Comparison of ENCODE assay signal across 8 cellular contexts in genomic region chr1:224113545-224113917, GRCh38. TPM values are rescaled to one million over a fixed set of nuclear protein-coding genes. Genes with fewer than 3 reads are reported as not detected.
DNase-seq lines count a peak whose midpoint lies in the region; ATAC-seq and TF ChIP-seq lines count a peak whose summit lies in the region.

No MANE protein-coding gene starts in this region.

- ATAC-seq in gastroesophageal sphincter (no peak), GM18861 (IDR thresholded peaks at IDR 0.05; ENCODE audit: unreplicated experiment) (no peak), GM21423 (IDR thresholded peaks at IDR 0.05; ENCODE audit: unreplicated experiment) (no peak)

- DNase-seq in activated CD4-positive, alpha-beta T cell treated with anti-CD3 and anti-CD28 coated beads, Interleukin-2, amount 10 ng/mL, durations not matched to agents 24 days and 14 days = no peak
- no peak for DNase-seq in activated CD4-positive, alpha-beta T cell treated with anti-CD3 and anti-CD28 coated beads, Interleukin-2, amount 50 U/mL, for 4 hours
- DNase-seq in SJCRH30 (no peak), NCI-H2196 treated with DMSO at 0.1 percent for 48 hours (lab: John Stamatoyannopoulos, UW; ENCODE audit: unreplicated experiment) (no peak)

- peak overlapping the region; percentile 83 for H3K27ac ChIP-seq in SJCRH30
- peak overlapping the region; percentile 69 to 91 (median 90) for H3K27ac ChIP-seq in gastroesophageal sphincter
- peak overlapping the region; percentile 91 for H3K27ac ChIP-seq in subcutaneous abdominal adipose tissue (ENCODE audit: low read depth, low read length)

- H3K9me3 ChIP-seq in SJCRH30 (replicated peaks) (no peaks in the 10 kb centered on the region), gastroesophageal sphincter (no peaks in the 10 kb centered on the region), subcutaneous abdominal adipose tissue (ENCODE audit: control insufficient read depth in 5 of 5, low read length in 5 of 5) (no peaks in the 10 kb centered on the region)

- no peaks in the 10 kb centered on the region for H3K36me3 Mint-ChIP-seq in activated CD4-positive, alpha-beta T cell treated with anti-CD3 and anti-CD28 coated beads, Interleukin-2, amount 10 ng/mL, durations not matched to agents 24 days and 14 days (ENCODE audit: low read depth)

- no peak for TF ChIP-seq EP300 in gastroesophageal sphincter (IDR thresholded peaks at IDR 0.05)

- intact Hi-C loops in activated CD4-positive, alpha-beta T cell treated with anti-CD3 and anti-CD28 coated beads, Interleukin-2, amount 10 ng/mL, durations not matched to agents 24 days and 14 days (cut with micrococcal nuclease) = loop anchor here (5.0 kb wide), 3 partner anchors 54 to 416 kb away; partner anchors contain the start of gene TP53BP2

- H3K36me3 ChIP-seq in SJCRH30 (no peaks in the 10 kb centered on the region), gastroesophageal sphincter (no peaks in the 10 kb centered on the region), subcutaneous abdominal adipose tissue (ENCODE audit: control insufficient read depth in 5 of 5, insufficient read depth in 5 of 5, low read length in 5 of 5) (no peaks in the 10 kb centered on the region)

- peak overlapping the region in 4 of 5 donors; percentile 40 to 98 (median 95) for H3K9ac ChIP-seq in subcutaneous abdominal adipose tissue (ENCODE audit: low read length in 5 of 5)

- no peak for TF ChIP-seq POLR2A in gastroesophageal sphincter (IDR thresholded peaks at IDR 0.05)

- peaks cover 23% of the 10 kb centered on the region for H3K4me1 Mint-ChIP-seq in activated CD4-positive, alpha-beta T cell treated with anti-CD3 and anti-CD28 coated beads, Interleukin-2, amount 10 ng/mL, durations not matched to agents 24 days and 14 days

- H3K9me3 Mint-ChIP-seq in activated CD4-positive, alpha-beta T cell treated with anti-CD3 and anti-CD28 coated beads, Interleukin-2, amount 10 ng/mL, durations not matched to agents 24 days and 14 days = no peaks in the 10 kb centered on the region

- 38 to 79% methylated on average over 2 of the region's 2 CpGs for WGBS in gastroesophageal sphincter (ENCODE audit: low coverage in 1 of 2), 2 donors

- H3K4me3 ChIP-seq in SJCRH30 = peak overlapping the region; percentile 99
- peak overlapping the region; percentile 66 to 75 for H3K4me3 ChIP-seq in gastroesophageal sphincter
- peak overlapping the region; percentile 81 to 92 (median 89) for H3K4me3 ChIP-seq in subcutaneous abdominal adipose tissue (ENCODE audit: low read depth in 1 of 5, low read length in 5 of 5)

- H3K4me3 Mint-ChIP-seq in activated CD4-positive, alpha-beta T cell treated with anti-CD3 and anti-CD28 coated beads, Interleukin-2, amount 10 ng/mL, durations not matched to agents 24 days and 14 days = peak overlapping the region; percentile 88

- peak overlapping the region; percentile 84 for H3K27ac Mint-ChIP-seq in activated CD4-positive, alpha-beta T cell treated with anti-CD3 and anti-CD28 coated beads, Interleukin-2, amount 10 ng/mL, durations not matched to agents 24 days and 14 days

- H3K27me3 ChIP-seq in SJCRH30 (no peaks in the 10 kb centered on the region), gastroesophageal sphincter (peaks cover 13% of the 10 kb centered on the region), subcutaneous abdominal adipose tissue (ENCODE audit: control insufficient read depth in 5 of 5, insufficient read depth in 4 of 5, low read length in 5 of 5) (peaks cover 0 to 2% (median 0%) of the 10 kb centered on the region in 5 donors)

- TF ChIP-seq CTCF in gastroesophageal sphincter (IDR thresholded peaks at IDR 0.05) = no peak

- H3K4me1 ChIP-seq in SJCRH30 = peaks cover 7% of the 10 kb centered on the region; the same call in 1 of the 2 replicates
- peaks cover 0 to 39% (median 12%) of the 10 kb centered on the region in 3 donors for H3K4me1 ChIP-seq in gastroesophageal sphincter
- peaks cover 2 to 28% (median 27%) of the 10 kb centered on the region in 5 donors for H3K4me1 ChIP-seq in subcutaneous abdominal adipose tissue (ENCODE audit: control insufficient read depth in 5 of 5, insufficient read depth in 5 of 5, low read length in 5 of 5)

- peaks cover 17% of the 10 kb centered on the region for H3K27me3 Mint-ChIP-seq in activated CD4-positive, alpha-beta T cell treated with anti-CD3 and anti-CD28 coated beads, Interleukin-2, amount 10 ng/mL, durations not matched to agents 24 days and 14 days

RNA-seq across cellular contexts. Expression of gene FBXO28, which starts 0.4 kb away (rescaled TPM):
- 26.0 and 26.3 TPM in 2 replicates for total RNA-seq in activated CD4-positive, alpha-beta T cell treated with anti-CD3 and anti-CD28 coated beads, Interleukin-2, amount 10 ng/mL, durations not matched to agents 24 days and 14 days
- total RNA-seq in SJCRH30 (2014; rRNA removed; shearing (Covaris generic)) = 21.2 and 25.3 TPM in 2 replicates
- total RNA-seq in gastroesophageal sphincter = 10 to 100 TPM; 26.5 to 38.1 (median 34.7) TPM
